In the genomic region with DNA sequence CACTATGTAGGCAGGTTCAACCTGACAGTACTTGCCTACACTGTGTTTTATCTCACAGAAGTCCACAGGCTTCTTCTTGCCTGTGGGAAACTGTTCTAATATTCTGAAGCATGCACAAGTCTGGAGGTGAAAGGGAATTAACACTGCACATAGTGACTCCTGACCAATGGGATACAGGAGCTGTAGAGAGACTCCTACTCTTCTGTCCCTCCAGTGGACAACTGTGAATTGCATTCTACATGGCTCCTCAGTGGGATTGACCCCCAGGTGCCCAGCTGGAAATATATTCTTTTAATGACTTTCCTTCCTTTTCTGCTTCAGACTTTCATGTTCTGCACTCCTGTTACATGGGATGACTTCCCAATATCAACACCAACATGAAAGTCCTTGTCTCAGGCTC, we compare ENCODE assay signal across 7 cellular contexts. TPM values are rescaled to one million over a fixed set of nuclear protein-coding genes. Genes with fewer than 3 reads are reported as not detected.
DNase-seq lines count a peak whose midpoint lies in the region; ATAC-seq, FAIRE-seq and TF ChIP-seq lines count a peak whose summit lies in the region.

No MANE protein-coding gene starts in this region.

- TF ChIP-seq CTCF in GM12878 (IDR thresholded peaks at IDR 0.05 in 2 of 3, conservative IDR thresholded peaks at IDR 0.05 in 1 of 3; ENCODE audit: control insufficient read depth in 2 of 3, extremely low read depth in 1 of 3, insufficient read depth in 1 of 3, low read depth in 3 of 3, low read length in 3 of 3) (no peak), neural crest cell (conservative IDR thresholded peaks at IDR 0.05) (peak; percentile 53)

- H3K36me3 Mint-ChIP-seq in neural crest cell (ENCODE audit: low read depth), result no peaks in the 10 kb centered on the region

- no peaks in the 10 kb centered on the region for H4K20me1 ChIP-seq in GM12878 (ENCODE audit: control insufficient read depth, insufficient read depth)

- BruUV-seq in GM12878 (replicated peaks; lab: Mats Ljungman, UMichigan), result no TSS peak

- H3K9me3 ChIP-seq in GM12878 (replicated peaks; ENCODE audit: control insufficient read depth, insufficient read depth, low read length), result no peaks in the 10 kb centered on the region; the same call in 2 of the 3 replicates

- H3K4me1 ChIP-seq in GM12878 (ENCODE audit: control insufficient read depth, insufficient read depth, low read length), result no peaks in the 10 kb centered on the region

- H3K4me1 Mint-ChIP-seq in neural crest cell, result no peaks in the 10 kb centered on the region

- CTCF ChIA-PET in GM12878 (lab: Yijun Ruan, JAX), result interaction anchor here (1.2 kb wide), 1 partner anchor 294 kb away, joined by 3 read pairs; no protein-coding TSS in a partner anchor

- no peak overlapping the region for H3K4me2 ChIP-seq in GM12878 (ENCODE audit: control insufficient read depth, insufficient read depth)

- H3K9ac ChIP-seq in GM12878 (ENCODE audit: control insufficient read depth, insufficient read depth, low read length), result no peak overlapping the region

- TF ChIP-seq RAD21 in GM12878 (IDR thresholded peaks at IDR 0.05; ENCODE audit: insufficient read depth, low read depth, low read length), result no peak

- in situ Hi-C loops in GM12878 (cut with MboI), result no loop called here

- SMC1A ChIA-PET in GM12878 (lab: Charles Lee; ENCODE audit: uncharacterized antibody, unreplicated experiment), result no interaction called here

- no peak overlapping the region for H3K27ac ChIP-seq in GM12878 (ENCODE audit: control insufficient read depth, insufficient read depth)

- no peak overlapping the region for H2AFZ ChIP-seq in GM12878 (ENCODE audit: control insufficient read depth, low read depth, low read length)

- TF ChIP-seq POLR2A in GM12878 (IDR thresholded peaks at IDR 0.05; ENCODE audit: low read depth, low read length), result no peak

- no peaks in the 10 kb centered on the region for H3K36me3 ChIP-seq in GM12878 (ENCODE audit: control insufficient read depth in 2 of 2, insufficient read depth in 2 of 2, low read length in 1 of 2)

- no peak overlapping the region for H3K4me3 ChIP-seq in GM12878

- DNase-seq in GM18507 (ENCODE audit: extremely low spot score, insufficient read length, low read depth), result no peak
- DNase-seq in GM12878 (ENCODE audit: low read depth, low spot score), result no peak
- DNase-seq in neural crest cell (ENCODE audit: low read depth, low spot score), result no peak
- no peak for DNase-seq in activated T-cell treated with anti-CD3 and anti-CD28 coated beads, Interleukin-2, amount 50 U/mL, for 48 hours
- DNase-seq in NCI-H345 treated with DMSO at 0.1 percent for 48 hours (lab: John Stamatoyannopoulos, UW; ENCODE audit: unreplicated experiment), result no peak

- H3K79me2 ChIP-seq in GM12878 (ENCODE audit: control insufficient read depth, insufficient read depth, low read length), result no peaks in the 10 kb centered on the region

- H3K4me3 Mint-ChIP-seq in neural crest cell, result no peak overlapping the region

- no peaks in the 10 kb centered on the region for H3K9me3 Mint-ChIP-seq in neural crest cell

- H3K27me3 Mint-ChIP-seq in neural crest cell (ENCODE audit: low read depth), result peaks cover 15% of the 10 kb centered on the region

- TF ChIP-seq EP300 in GM12878 (IDR thresholded peaks at IDR 0.05; ENCODE audit: borderline replicate concordance in 1 of 2, control insufficient read depth in 1 of 2, low read depth in 2 of 2, low read length in 2 of 2), result no peak

- ATAC-seq in HG03354 (IDR thresholded peaks at IDR 0.05; ENCODE audit: poor library complexity, severe bottlenecking, unreplicated experiment) (peak; percentile 88), GM12878 (peak; percentile 82), GM19463 (IDR thresholded peaks at IDR 0.05; ENCODE audit: unreplicated experiment) (no peak)

- H3K27me3 ChIP-seq in GM12878 (replicated peaks in 1 of 2; ENCODE audit: control insufficient read depth in 2 of 2, insufficient read depth in 2 of 2, low read length in 1 of 2), result no peaks in the 10 kb centered on the region

- intact Hi-C loops in GM12878 (cut with micrococcal nuclease; ENCODE audit: unreplicated experiment), result no loop called here

- RAD21 ChIA-PET in GM12878 (lab: Charles Lee; ENCODE audit: unreplicated experiment), result no interaction called here

- FAIRE-seq in GM18507 (lab: Jason Lieb, UNC) (peak; percentile 39), GM12878 (lab: Jason Lieb, UNC) (no peak)

- H3K27ac Mint-ChIP-seq in neural crest cell (ENCODE audit: unreplicated experiment), result no peak overlapping the region

- POLR2A ChIA-PET in GM12878 (lab: Charles Lee), result no interaction called here

TF ChIP-seq in GM12878, 131 proteins besides CTCF, POLR2A, EP300 and RAD21 (continues in another document):
- TF ChIP-seq ZZZ3 (IDR thresholded peaks at IDR 0.05; ENCODE audit: control insufficient read depth, insufficient read length, low read depth) (no peak), TCF12 (IDR thresholded peaks at IDR 0.05; ENCODE audit: low read depth, low read length) (no peak), ZNF207 (IDR thresholded peaks at IDR 0.05; ENCODE audit: borderline replicate concordance) (no peak), SMARCA5 (IDR thresholded peaks at IDR 0.05) (no peak), CHD1 (IDR thresholded peaks at IDR 0.05; ENCODE audit: low read depth, low read length) (no peak), IKZF2 (IDR thresholded peaks at IDR 0.05) (no peak)
- TF ChIP-seq, protein P1, sequence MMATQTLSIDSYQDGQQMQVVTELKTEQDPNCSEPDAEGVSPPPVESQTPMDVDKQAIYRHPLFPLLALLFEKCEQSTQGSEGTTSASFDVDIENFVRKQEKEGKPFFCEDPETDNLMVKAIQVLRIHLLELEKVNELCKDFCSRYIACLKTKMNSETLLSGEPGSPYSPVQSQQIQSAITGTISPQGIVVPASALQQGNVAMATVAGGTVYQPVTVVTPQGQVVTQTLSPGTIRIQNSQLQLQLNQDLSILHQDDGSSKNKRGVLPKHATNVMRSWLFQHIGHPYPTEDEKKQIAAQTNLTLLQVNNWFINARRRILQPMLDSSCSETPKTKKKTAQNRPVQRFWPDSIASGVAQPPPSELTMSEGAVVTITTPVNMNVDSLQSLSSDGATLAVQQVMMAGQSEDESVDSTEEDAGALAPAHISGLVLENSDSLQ (IDR thresholded peaks at IDR 0.05), result no peak

RNA-seq across cellular contexts. Expression of gene YIPF6, which starts 8.2 kb away (rescaled TPM):
- total RNA-seq in GM12878 (2013; cell fraction: nucleolus; rRNA removed), result 27.5 and 28.5 TPM in 2 replicates
- total RNA-seq in GM12878 (2014; rRNA removed), result 8.9 and 10.9 TPM in 2 replicates
- total RNA-seq in GM12878 (2014; rRNA removed; fragmentation: Illumina TruSeq; extraction: Trizol), result 6.9 and 8.0 TPM in 2 replicates
- 10.4 and 11.0 TPM in 2 replicates for total RNA-seq in GM12878 (2021)
- polyA plus RNA-seq in GM12878 (2011; ENCODE audit: low read depth), result 3.2 TPM
- polyA plus RNA-seq in GM12878 (2011; rRNA removed), result 15.9 and 17.8 TPM in 2 replicates
- 5.6 and 7.2 TPM in 2 replicates for polyA plus RNA-seq in GM12878 (2011; cell fraction: cytosol; rRNA removed)
- polyA plus RNA-seq in GM12878 (2011; cell fraction: nucleus; rRNA removed), result 6.4 and 7.8 TPM in 2 replicates
- polyA plus RNA-seq in GM12878 (2012), result 6.2 and 6.6 TPM in 2 replicates
- polyA plus RNA-seq in GM12878 (2014; fragmentation: Illumina TruSeq; extraction: Trizol), result 6.6 and 8.4 TPM in 2 replicates
- polyA plus RNA-seq in GM12878 (2014; fragmentation: Nextera tagmentation; extraction: Ambion mirVana), result 10 to 100 TPM; 13.9 to 23.1 TPM
- polyA plus RNA-seq in GM12878 (2014; rRNA removed), result 5.9 and 6.1 TPM in 2 replicates
- 10 to 100 TPM; 16.6 to 18.2 TPM for polyA plus RNA-seq in GM12878 (2016; fragmentation: Nextera tagmentation; extraction: Ambion mirVana)
- 8.6 and 11.7 TPM in 2 replicates for polyA minus RNA-seq in GM12878 (2011; rRNA and poly(A)+ RNA removed)
- polyA minus RNA-seq in GM12878 (2011; cell fraction: cytosol; rRNA and poly(A)+ RNA removed), result 2.7 and 5.0 TPM in 2 replicates
- 5.1 and 8.5 TPM in 2 replicates for polyA minus RNA-seq in GM12878 (2011; cell fraction: nucleus; rRNA and poly(A)+ RNA removed)
- 35.1 and 37.4 TPM in 2 replicates for total RNA-seq in neural crest cell

RNA-seq across cellular contexts. Expression of gene OPHN1, which starts 57.3 kb away (rescaled TPM):
- total RNA-seq in GM12878 (2013; cell fraction: nucleolus; rRNA removed), result 0.56 TPM in 2 replicates
- total RNA-seq in GM12878 (2014; rRNA removed) (0.05 TPM in 1 of 2 replicates, not detected in the other), GM12878 (2014; rRNA removed; fragmentation: Illumina TruSeq; extraction: Trizol) (under 0.01 TPM in 1 of 2 replicates, not detected in the other), GM12878 (2021) (0.03 TPM in 2 replicates), neural crest cell (8.3 and 9.4 TPM in 2 replicates)
- polyA plus RNA-seq in GM12878 (2011; ENCODE audit: low read depth), result not detected
- polyA plus RNA-seq in GM12878 (2011; rRNA removed) (0.03 and 0.04 TPM in 2 replicates), GM12878 (2014; fragmentation: Illumina TruSeq; extraction: Trizol) (not detected in 2 replicates), GM12878 (2014; fragmentation: Nextera tagmentation; extraction: Ambion mirVana) (not detected), GM12878 (2014; rRNA removed) (not detected in 2 replicates), GM12878 (2016; fragmentation: Nextera tagmentation; extraction: Ambion mirVana) (under 1 TPM in 1 of 2 experiments, not detected in 1; 0.03 TPM)
- not detected in 2 replicates for polyA plus RNA-seq in GM12878 (2011; cell fraction: cytosol; rRNA removed)
- polyA plus RNA-seq in GM12878 (2011; cell fraction: nucleus; rRNA removed), result 0.03 and 0.04 TPM in 2 replicates
- polyA plus RNA-seq in GM12878 (2012), result 0.01 TPM in 1 of 2 replicates, not detected in the other
- 0.15 TPM in 2 replicates for polyA minus RNA-seq in GM12878 (2011; rRNA and poly(A)+ RNA removed)
- polyA minus RNA-seq in GM12878 (2011; cell fraction: cytosol; rRNA and poly(A)+ RNA removed), result not detected in 2 replicates
- 0.24 and 0.38 TPM in 2 replicates for polyA minus RNA-seq in GM12878 (2011; cell fraction: nucleus; rRNA and poly(A)+ RNA removed)
